In the genomic region with DNA sequence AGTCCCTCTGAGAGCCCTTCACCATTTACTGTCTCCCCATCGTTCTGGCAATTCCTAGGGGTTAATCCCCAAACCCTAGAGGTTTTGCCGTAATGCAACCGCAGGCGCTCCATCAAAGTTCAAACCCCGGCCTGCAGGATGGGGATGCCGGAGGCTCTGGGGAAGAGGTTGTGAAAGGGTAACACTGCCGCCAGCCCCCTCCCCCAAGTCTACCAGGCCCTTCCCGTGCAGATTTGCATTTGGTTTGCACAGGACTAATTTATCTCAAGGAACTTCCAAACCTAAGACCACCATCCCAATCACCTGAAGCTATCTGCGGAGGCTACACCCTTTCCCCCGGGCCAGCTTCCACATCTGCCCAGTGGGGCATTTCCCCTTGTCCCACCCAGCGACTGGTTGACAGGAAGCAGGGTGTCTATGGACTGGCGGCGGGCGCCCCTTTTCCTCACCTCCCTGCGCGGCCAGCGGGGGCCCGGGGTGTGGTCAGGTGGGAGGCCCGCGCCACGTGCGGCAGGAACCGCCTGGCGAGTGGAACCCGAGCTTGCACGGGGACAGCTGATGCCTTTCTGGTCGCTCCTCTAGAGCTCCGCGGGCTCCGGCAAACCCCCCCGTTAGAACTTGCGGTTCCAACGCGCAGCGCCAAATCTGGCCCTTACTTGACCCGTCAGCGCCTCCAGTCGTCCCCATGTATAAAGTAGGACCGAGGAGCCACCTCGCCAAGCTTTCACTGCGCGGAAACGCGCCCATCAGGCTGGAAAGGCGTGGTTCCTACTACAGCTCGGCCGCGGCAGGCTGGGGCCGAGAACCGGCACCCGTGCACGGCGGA, we compare ENCODE assay signal across 8 cellular contexts. TPM values are rescaled to one million over a fixed set of nuclear protein-coding genes. Genes with fewer than 3 reads are reported as not detected.
DNase-seq lines count a peak whose midpoint lies in the region; ATAC-seq and TF ChIP-seq lines count a peak whose summit lies in the region.

No MANE protein-coding gene starts in this region.

- peaks cover 19% of the 10 kb centered on the region for H3K27me3 ChIP-seq in HL-60 (ENCODE audit: insufficient read depth, poor library complexity, severe bottlenecking)

- ATAC-seq in left lobe of liver (peak; percentile 58), HG02938 (IDR thresholded peaks at IDR 0.05; ENCODE audit: unreplicated experiment) (no peak)

- H3K4me3 ChIP-seq in AG09309 (ENCODE audit: control insufficient read depth, low read depth, low read length) (peak overlapping the region; percentile 32), HL-60 (replicated peaks; ENCODE audit: insufficient read depth, low read length) (peak overlapping the region; percentile 11)

- H3K27ac ChIP-seq in HL-60 (replicated peaks), result no peak overlapping the region

- no peak for DNase-seq in AG09309 (ENCODE audit: low read depth)
- DNase-seq in HL-60 (ENCODE audit: low read depth in 1 of 2, low spot score in 1 of 2), result peak in 1 of 2 experiments; percentile 46
- peak; percentile 64 for DNase-seq in astrocyte of the hippocampus (ENCODE audit: low read depth, low spot score)
- no peak for DNase-seq in left lobe of liver (ENCODE audit: low spot score)
- DNase-seq in H4 (ENCODE audit: low spot score), result no peak
- DNase-seq in NCI-H446 treated with DMSO at 0.1 percent for 48 hours (lab: John Stamatoyannopoulos, UW), result no peak
- DNase-seq in COLO829 (ENCODE audit: low spot score), result no peak

- TF ChIP-seq CTCF in AG09309 (IDR thresholded peaks at IDR 0.05; ENCODE audit: control insufficient read depth, insufficient read depth, low read depth, low read length, missing control alignments), result no peak
- no peak for TF ChIP-seq CTCF in HL-60 (IDR thresholded peaks at IDR 0.05; ENCODE audit: insufficient read depth, low read length)

RNA-seq across cellular contexts. Expression of a gene that starts 9.4 kb away (rescaled TPM):
- total RNA-seq in left lobe of liver, result 0.18 TPM
- 0.93 TPM in 1 of 2 replicates, not detected in the other for total RNA-seq in H4 (2014; rRNA removed; shearing (Covaris generic))

RNA-seq across cellular contexts. Expression of a gene that starts 39.1 kb away (rescaled TPM):
- 25.3 TPM for total RNA-seq in left lobe of liver
- 55.6 and 70.1 TPM in 2 replicates for total RNA-seq in H4 (2014; rRNA removed; shearing (Covaris generic))

RNA-seq across cellular contexts. Expression of a gene that starts 43.9 kb away (rescaled TPM):
- 71.0 TPM for total RNA-seq in left lobe of liver
- 37.1 and 46.2 TPM in 2 replicates for total RNA-seq in H4 (2014; rRNA removed; shearing (Covaris generic))
